Comparison of ENCODE assay signal across 1 cellular context in genomic region chr16:56551796-56552738, GRCh38.
TF ChIP-seq lines count a peak whose summit lies in the region.

No MANE protein-coding gene starts in this region.

TF ChIP-seq in IMR-90, 13 proteins besides CTCF, POLR2A, EP300 and RAD21:
- TF ChIP-seq MXI1 (IDR thresholded peaks at IDR 0.05; ENCODE audit: borderline replicate concordance, low read depth, low read length) (no peak), RFX5 (IDR thresholded peaks at IDR 0.05; ENCODE audit: low read depth, low read length) (no peak), BHLHE40 (IDR thresholded peaks at IDR 0.05; ENCODE audit: low read depth, low read length) (no peak), ELK1 (IDR thresholded peaks at IDR 0.05; ENCODE audit: borderline replicate concordance, low read depth, low read length) (no peak), FOS (IDR thresholded peaks at IDR 0.05; ENCODE audit: low read depth, low read length) (no peak), MAZ (IDR thresholded peaks at IDR 0.05; ENCODE audit: borderline replicate concordance, low read depth, low read length) (no peak), CEBPB (IDR thresholded peaks at IDR 0.05; ENCODE audit: low read depth, low read length) (no peak), CHD1 (IDR thresholded peaks at IDR 0.05; ENCODE audit: low read depth, low read length) (no peak), MAFK (IDR thresholded peaks at IDR 0.05; ENCODE audit: low read depth, low read length) (no peak), RCOR1 (IDR thresholded peaks at IDR 0.05; ENCODE audit: insufficient replicate concordance, low read length) (no peak), NFE2L2 (IDR thresholded peaks at IDR 0.05; ENCODE audit: low read depth, low read length) (no peak), SMC3 (IDR thresholded peaks at IDR 0.05; ENCODE audit: low read depth, low read length) (no peak)
- TF ChIP-seq, protein P1, sequence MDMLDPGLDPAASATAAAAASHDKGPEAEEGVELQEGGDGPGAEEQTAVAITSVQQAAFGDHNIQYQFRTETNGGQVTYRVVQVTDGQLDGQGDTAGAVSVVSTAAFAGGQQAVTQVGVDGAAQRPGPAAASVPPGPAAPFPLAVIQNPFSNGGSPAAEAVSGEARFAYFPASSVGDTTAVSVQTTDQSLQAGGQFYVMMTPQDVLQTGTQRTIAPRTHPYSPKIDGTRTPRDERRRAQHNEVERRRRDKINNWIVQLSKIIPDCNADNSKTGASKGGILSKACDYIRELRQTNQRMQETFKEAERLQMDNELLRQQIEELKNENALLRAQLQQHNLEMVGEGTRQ (IDR thresholded peaks at IDR 0.05; ENCODE audit: low read depth, low read length): no peak
TF ChIP-seq in IMR-90: peak in this region for 0.
